In genomic region chr18:384897-385296, GRCh38 we compare ENCODE assay signal across 35 cellular contexts.
"Had no signal": no experiment of that assay in that cellular context is flagged by ENCODE, and none has a peak within 500 bp of the region (broad histone marks: within the 10 kb centered on the region; RNA-seq: fewer than 3 reads in every experiment).

No MANE protein-coding gene starts in this region.

- H3K27me3 ChIP-seq: adrenal gland, body of pancreas, breast epithelium, MG63, SJCRH30 had no signal

- FAIRE-seq: astrocyte, TTC549 had no signal

- H3K36me3 Mint-ChIP-seq: activated naive CD4-positive, alpha-beta T cell treated with anti-CD3 and anti-CD28 coated beads, Interleukin-2, amount 50 U/mL, for 72 hours; WTC11 had no signal

- H3K4me3 Mint-ChIP-seq: activated CD4-positive, alpha-beta memory T cell treated with anti-CD3 and anti-CD28 coated beads for 36 hours; activated CD4-positive, alpha-beta T cell treated with anti-CD3 and anti-CD28 coated beads for 36 hours; activated naive CD4-positive, alpha-beta T cell treated with anti-CD3 and anti-CD28 coated beads for 36 hours; activated T-cell treated with anti-CD3 and anti-CD28 coated beads, Interleukin-2, amount 50 U/mL, for 4 hours; activated T-helper 1 cell treated with anti-CD3 and anti-CD28 coated beads, Interleukin-12 subunit alpha, Interleukin-12 subunit beta, Interleukin-2, Interleukin-4 antibody, amounts not matched to agents 30 ng/mL and 10 ng/mL and 1 ng/mL, durations not matched to agents 14 hours and 24 hours and 36 hours; T-helper 1 cell treated with Interleukin-12 subunit alpha and Interleukin-12 subunit beta and Interleukin-4 antibody, amounts not matched to agents 30 μg/mL and 1 μg/mL, for 36 hours; T-helper 2 cell treated with Interferon-gamma antibody and Interleukin-4, amounts not matched to agents 5 μg/mL and 100 μg/mL, for 36 hours; WTC11 had no signal

- H3K4me3 ChIP-seq: adrenal gland, body of pancreas, breast epithelium, MG63, SJCRH30 had no signal

- H3K4me1 ChIP-seq: adrenal gland, breast epithelium, SJCRH30 had no signal

- H3K27ac ChIP-seq: adrenal gland, body of pancreas, breast epithelium, SJCRH30 had no signal

- ATAC-seq: activated CD4-positive, alpha-beta T cell treated with anti-CD3 and anti-CD28 coated beads for 36 hours; activated CD4-positive, CD25-positive, alpha-beta regulatory T cell treated with anti-CD3 and anti-CD28 coated beads, Interleukin-2, amount 50 U/mL, for 24 hours; activated naive CD4-positive, alpha-beta T cell treated with anti-CD3 and anti-CD28 coated beads, Interleukin-2, amount 50 U/mL, for 72 hours; activated T-cell treated with anti-CD3 and anti-CD28 coated beads, Interleukin-2, amount 50 U/mL, for 4 hours; body of pancreas; Panc1; WTC11 had no signal

- H3K4me1 Mint-ChIP-seq: activated CD4-positive, alpha-beta T cell treated with anti-CD3 and anti-CD28 coated beads for 36 hours had no signal

- DNase-seq: activated CD4-positive, alpha-beta memory T cell treated with anti-CD3 and anti-CD28 coated beads for 36 hours; activated CD4-positive, alpha-beta T cell treated with anti-CD3 and anti-CD28 coated beads for 36 hours; activated CD4-positive, alpha-beta T cell treated with anti-CD3 and anti-CD28 coated beads, Interleukin-2, amount 50 U/mL, for 1 hour; activated CD8-positive, alpha-beta memory T cell treated with anti-CD3 and anti-CD28 coated beads, Interleukin-2, amount 50 U/mL, for 4 hours; activated gamma-delta T cell treated with Interleukin-2 at 50 U/mL for 16 hours; activated naive CD4-positive, alpha-beta T cell treated with anti-CD3 and anti-CD28 coated beads for 36 hours; activated T-cell treated with anti-CD3 and anti-CD28 coated beads for 4 hours; activated T-cell treated with anti-CD3 and anti-CD28 coated beads, Interleukin-2, amount 50 U/mL, for 4 hours; adrenal gland; body of pancreas; Kasumi-1; KG1; MG63; NCI-H1048; NCI-H1105 treated with DMSO at 0.1 percent for 48 hours; NCI-H1436; NCI-H187; NCI-H2029 treated with DMSO at 0.1 percent for 48 hours; NCI-H2107; NCI-H226; NCI-H446 treated with DMSO at 0.1 percent for 48 hours; NCI-H524; SHP77; SJCRH30; SK-N-SH had no signal

- H3K9me3 Mint-ChIP-seq: activated T-helper 1 cell treated with anti-CD3 and anti-CD28 coated beads, Interleukin-12 subunit alpha, Interleukin-12 subunit beta, Interleukin-2, Interleukin-4 antibody, amounts not matched to agents 30 ng/mL and 10 ng/mL and 1 ng/mL, durations not matched to agents 14 hours and 24 hours and 36 hours; T-helper 2 cell treated with Interferon-gamma antibody and Interleukin-4, amounts not matched to agents 5 μg/mL and 100 μg/mL, for 36 hours had no signal

- H3K36me3 ChIP-seq: adrenal gland, breast epithelium, MG63, SJCRH30 had no signal

- H3K27ac Mint-ChIP-seq: activated CD4-positive, alpha-beta memory T cell treated with anti-CD3 and anti-CD28 coated beads for 36 hours; activated CD4-positive, alpha-beta T cell treated with anti-CD3 and anti-CD28 coated beads for 36 hours; activated naive CD4-positive, alpha-beta T cell treated with anti-CD3 and anti-CD28 coated beads for 36 hours; activated naive CD4-positive, alpha-beta T cell treated with anti-CD3 and anti-CD28 coated beads, Interleukin-2, amount 50 U/mL, for 72 hours; activated T-helper 1 cell treated with anti-CD3 and anti-CD28 coated beads, Interleukin-12 subunit alpha, Interleukin-12 subunit beta, Interleukin-2, Interleukin-4 antibody, amounts not matched to agents 30 ng/mL and 10 ng/mL and 1 ng/mL, durations not matched to agents 14 hours and 24 hours and 36 hours; T-helper 1 cell treated with Interleukin-12 subunit alpha and Interleukin-12 subunit beta and Interleukin-4 antibody, amounts not matched to agents 30 μg/mL and 1 μg/mL, for 36 hours; T-helper 2 cell treated with Interferon-gamma antibody and Interleukin-4, amounts not matched to agents 5 μg/mL and 100 μg/mL, for 36 hours; WTC11 had no signal

- H3K9me3 ChIP-seq: adrenal gland, body of pancreas, breast epithelium, SJCRH30, SK-N-SH had no signal
